ENCODE assay signal across 12 cellular contexts in the genomic region with DNA sequence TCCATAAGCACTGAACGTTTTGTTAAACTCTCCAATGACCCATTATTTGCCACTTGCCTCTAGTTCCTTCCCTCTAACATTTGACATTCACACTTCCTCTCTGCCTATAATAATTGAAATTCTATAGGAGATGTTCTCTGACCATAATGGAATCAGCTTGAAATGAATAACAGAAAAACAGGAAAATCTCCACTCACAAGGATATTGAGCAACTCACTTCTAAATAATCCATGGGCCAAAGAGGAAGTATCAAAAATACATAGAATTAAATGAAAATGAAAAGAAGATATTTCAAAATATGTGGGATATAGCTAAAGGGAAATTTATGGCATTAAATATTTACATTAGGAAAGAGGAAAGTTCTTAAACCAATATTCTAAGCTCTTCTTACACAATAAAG. TPM values are rescaled to one million over a fixed set of nuclear protein-coding genes. Genes with fewer than 3 reads are reported as not detected.
DNase-seq lines count a peak whose midpoint lies in the region; ATAC-seq and TF ChIP-seq lines count a peak whose summit lies in the region.
"Had no signal": no experiment of that assay in that cellular context is flagged by ENCODE, and none has a peak within 500 bp of the region (broad histone marks: within the 10 kb centered on the region; RNA-seq: fewer than 3 reads in every experiment).

No MANE protein-coding gene starts in this region.

- TF ChIP-seq CTCF in C4-2B (conservative IDR thresholded peaks at IDR 0.05) (no peak), Calu3 (IDR thresholded peaks at IDR 0.05; ENCODE audit: unreplicated experiment) (no peak)
- no peak for TF ChIP-seq CTCF in activated CD8-positive, alpha-beta T cell treated with anti-CD3 and anti-CD28 coated beads for 36 hours (IDR thresholded peaks at IDR 0.05)

- H3K9me3 Mint-ChIP-seq in Calu3 (ENCODE audit: low read depth, unreplicated experiment), result peaks cover 4% of the 10 kb centered on the region
- peaks cover 14% of the 10 kb centered on the region for H3K9me3 Mint-ChIP-seq in activated CD8-positive, alpha-beta T cell treated with anti-CD3 and anti-CD28 coated beads for 36 hours

- H3K9ac ChIP-seq in mucosa of stomach (ENCODE audit: low read length), result peak overlapping the region; percentile 47

- no TSS peak for BruUV-seq in Calu3 (replicated peaks; lab: Mats Ljungman, UMichigan)

- intact Hi-C loops in Calu3 (cut with micrococcal nuclease; ENCODE audit: unreplicated experiment), result no loop called here
- intact Hi-C loops in activated CD8-positive, alpha-beta T cell treated with anti-CD3 and anti-CD28 coated beads for 36 hours (cut with micrococcal nuclease), result no loop called here

- peak overlapping the region; percentile 48 for H3K27ac ChIP-seq in C4-2B
- H3K27ac ChIP-seq: sigmoid colon had no signal

- no peaks in the 10 kb centered on the region for H3K27me3 ChIP-seq in mucosa of stomach (ENCODE audit: control insufficient read depth, insufficient read depth, low read length)
- H3K27me3 ChIP-seq: sigmoid colon had no signal

- H3K27me3 Mint-ChIP-seq in Calu3 (ENCODE audit: unreplicated experiment), result no peaks in the 10 kb centered on the region
- no peaks in the 10 kb centered on the region for H3K27me3 Mint-ChIP-seq in activated CD8-positive, alpha-beta T cell treated with anti-CD3 and anti-CD28 coated beads for 36 hours
- H3K27me3 Mint-ChIP-seq: activated B cell treated with CpG ODN at 0.5 μM for 24 hours had no signal

- no peak overlapping the region for H3K4me3 ChIP-seq in mucosa of stomach (ENCODE audit: low read length)
- H3K4me3 ChIP-seq: sigmoid colon had no signal

- DNase-seq in Calu3, result no peak
- no peak for DNase-seq in activated CD8-positive, alpha-beta T cell treated with anti-CD3 and anti-CD28 coated beads for 36 hours
- DNase-seq in erythroblast (lab: John Stamatoyannopoulos, UW), result no peak
- DNase-seq: activated B cell treated with CpG ODN at 0.5 μM for 24 hours, NCI-H2081, NCI-H69, nucleus accumbens, sigmoid colon had no signal

- no peak overlapping the region for H3K4me3 Mint-ChIP-seq in Calu3 (ENCODE audit: low read depth, unreplicated experiment)
- H3K4me3 Mint-ChIP-seq in activated CD8-positive, alpha-beta T cell treated with anti-CD3 and anti-CD28 coated beads for 36 hours, result no peak overlapping the region

- ATAC-seq in activated CD8-positive, alpha-beta T cell treated with anti-CD3 and anti-CD28 coated beads for 36 hours, result no peak
- ATAC-seq in GM18868 (IDR thresholded peaks at IDR 0.05; ENCODE audit: unreplicated experiment), result no peak
- ATAC-seq in HG02938 (IDR thresholded peaks at IDR 0.05; ENCODE audit: unreplicated experiment), result no peak

- peaks cover 81% of the 10 kb centered on the region for H3K4me1 Mint-ChIP-seq in Calu3 (ENCODE audit: low read depth, unreplicated experiment)
- H3K4me1 Mint-ChIP-seq in activated CD8-positive, alpha-beta T cell treated with anti-CD3 and anti-CD28 coated beads for 36 hours (ENCODE audit: low read depth), result peaks cover 76% of the 10 kb centered on the region

- no peaks in the 10 kb centered on the region for H3K9me3 ChIP-seq in mucosa of stomach (ENCODE audit: control insufficient read depth, low read length)

- TF ChIP-seq POLR2A in erythroblast (IDR thresholded peaks at IDR 0.05; ENCODE audit: low read length), result no peak

- CTCF ChIA-PET in Calu3 (lab: Charles Lee), result interaction anchor here (1.5 kb wide), 1 partner anchor 94 kb away, joined by 3 read pairs; no protein-coding TSS in a partner anchor
- CTCF ChIA-PET in activated CD8-positive, alpha-beta T cell treated with anti-CD3 and anti-CD28 coated beads for 36 hours (lab: Charles Lee), result interaction anchor here (2.5 to 13.1 kb wide), 2 partner anchors 10 to 32 kb away, joined by 10 to 86 read pairs; a partner anchor contains a TSS

- peak overlapping the region; percentile 62 for H3K27ac Mint-ChIP-seq in Calu3 (ENCODE audit: unreplicated experiment)
- H3K27ac Mint-ChIP-seq in activated CD8-positive, alpha-beta T cell treated with anti-CD3 and anti-CD28 coated beads for 36 hours, result peak overlapping the region; percentile 93

- no peaks in the 10 kb centered on the region for H3K36me3 ChIP-seq in mucosa of stomach (ENCODE audit: control insufficient read depth, insufficient read depth, low read length)
- H3K36me3 ChIP-seq: sigmoid colon had no signal

- H3K4me1 ChIP-seq in mucosa of stomach (ENCODE audit: control insufficient read depth, insufficient read depth, low read length), result peaks cover 64% of the 10 kb centered on the region
- H3K4me1 ChIP-seq: sigmoid colon had no signal

- POLR2A ChIA-PET in activated CD8-positive, alpha-beta T cell treated with anti-CD3 and anti-CD28 coated beads for 36 hours (lab: Charles Lee), result interaction anchor here (1.6 to 3.1 kb wide), 2 partner anchors 10 to 32 kb away, joined by 6 to 18 read pairs; a partner anchor contains a TSS

- H3K36me3 Mint-ChIP-seq in Calu3 (ENCODE audit: insufficient read depth, unreplicated experiment), result peaks cover 14% of the 10 kb centered on the region
- H3K36me3 Mint-ChIP-seq in activated CD8-positive, alpha-beta T cell treated with anti-CD3 and anti-CD28 coated beads for 36 hours (ENCODE audit: low read depth), result peaks cover 19% of the 10 kb centered on the region

RNA-seq across cellular contexts. Expression of a gene that starts 3.4 kb away (rescaled TPM):
- total RNA-seq in Calu3 (2022), result 3.7 and 5.3 TPM in 2 replicates
- 1 to 10 TPM; 4.8 to 6.9 TPM for total RNA-seq in activated CD8-positive, alpha-beta T cell treated with anti-CD3 and anti-CD28 coated beads for 36 hours

RNA-seq across cellular contexts. Expression of a gene that starts 33.2 kb away (rescaled TPM):
- total RNA-seq in Calu3 (2022), result 300 and 316 TPM in 2 replicates
- 100 to 1,000 TPM; 105 to 107 TPM for total RNA-seq in activated CD8-positive, alpha-beta T cell treated with anti-CD3 and anti-CD28 coated beads for 36 hours

RNA-seq across cellular contexts. Expression of a gene that starts 59.1 kb away (rescaled TPM):
- total RNA-seq in Calu3 (2022), result 4.7 and 5.7 TPM in 2 replicates
- 1 to 10 TPM; 5.2 to 5.6 TPM for total RNA-seq in activated CD8-positive, alpha-beta T cell treated with anti-CD3 and anti-CD28 coated beads for 36 hours
